ENCODE assay signal across 8 cellular contexts in genomic region chr7:66050990-66051424, GRCh38. TPM values are rescaled to one million over a fixed set of nuclear protein-coding genes. Genes with fewer than 3 reads are reported as not detected.
DNase-seq lines count a peak whose midpoint lies in the region; ATAC-seq and TF ChIP-seq lines count a peak whose summit lies in the region.

No MANE protein-coding gene starts in this region.

- peaks cover 31% of the 10 kb centered on the region for H3K4me1 ChIP-seq in osteoblast (ENCODE audit: insufficient read depth, low read length)
- no peaks in the 10 kb centered on the region for H3K4me1 ChIP-seq in CD8-positive, alpha-beta T cell (ENCODE audit: insufficient read depth, low read length)

- no peak for ATAC-seq in CD8-positive, alpha-beta T cell
- ATAC-seq in HG02571 (IDR thresholded peaks at IDR 0.05; ENCODE audit: unreplicated experiment): no peak

- no peaks in the 10 kb centered on the region for H3K79me2 ChIP-seq in osteoblast (ENCODE audit: insufficient read depth, low read length)

- DNase-seq in Daoy (ENCODE audit: low read depth): peak; percentile 93
- DNase-seq in NCI-H2227 (lab: John Stamatoyannopoulos, UW; ENCODE audit: unreplicated experiment): peak; percentile 20
- DNase-seq in dedifferentiated amniotic fluid mesenchymal stem cell (ENCODE audit: extremely low spot score): peak; percentile 87
- peak; percentile 90 for DNase-seq in osteoblast (ENCODE audit: insufficient read length, low spot score, missing footprints)
- no peak for DNase-seq in SKM-1 (lab: John Stamatoyannopoulos, UW; ENCODE audit: unreplicated experiment)
- no peak for DNase-seq in CD8-positive, alpha-beta T cell
- DNase-seq in middle frontal gyrus (ENCODE audit: extremely low spot score, low spot score): no peak

- H3K4me3 Mint-ChIP-seq in CD8-positive, alpha-beta T cell: no peak overlapping the region

- H3K9me3 Mint-ChIP-seq in CD8-positive, alpha-beta T cell: no peaks in the 10 kb centered on the region

- H4K20me1 ChIP-seq in osteoblast (ENCODE audit: insufficient read depth, low read length): no peaks in the 10 kb centered on the region

- H3K27me3 ChIP-seq in osteoblast (ENCODE audit: insufficient read depth, low read length): no peaks in the 10 kb centered on the region
- no peaks in the 10 kb centered on the region for H3K27me3 ChIP-seq in CD8-positive, alpha-beta T cell (ENCODE audit: insufficient read depth, low read length)

- H3K27ac ChIP-seq in osteoblast (ENCODE audit: low read depth, low read length): peak overlapping the region; percentile 70
- no peak overlapping the region for H3K27ac ChIP-seq in CD8-positive, alpha-beta T cell (ENCODE audit: low read depth, low read length)

- H3K36me3 ChIP-seq in osteoblast (ENCODE audit: insufficient read depth, low read length): no peaks in the 10 kb centered on the region
- H3K36me3 ChIP-seq in CD8-positive, alpha-beta T cell (ENCODE audit: insufficient read depth, low read length): no peaks in the 10 kb centered on the region

- H3K9me3 ChIP-seq in osteoblast (ENCODE audit: low read depth, low read length): no peaks in the 10 kb centered on the region
- no peaks in the 10 kb centered on the region for H3K9me3 ChIP-seq in CD8-positive, alpha-beta T cell (ENCODE audit: low read length)

- H2AFZ ChIP-seq in osteoblast (ENCODE audit: low read length): peak overlapping the region; percentile 49

- intact Hi-C loops in CD8-positive, alpha-beta T cell (cut with DNase I, micrococcal nuclease): no loop called here

- no peak for TF ChIP-seq CTCF in osteoblast (IDR thresholded peaks at IDR 0.05; ENCODE audit: extremely low read depth, low read depth, low read length)
- TF ChIP-seq CTCF in CD8-positive, alpha-beta T cell (IDR thresholded peaks at IDR 0.05): no peak

- H3K36me3 Mint-ChIP-seq in CD8-positive, alpha-beta T cell: no peaks in the 10 kb centered on the region

- POLR2A ChIA-PET in CD8-positive, alpha-beta T cell (lab: Charles Lee): no interaction called here

- H3K4me2 ChIP-seq in osteoblast (ENCODE audit: insufficient read depth, low read length): peak overlapping the region; percentile 36

- CTCF ChIA-PET in CD8-positive, alpha-beta T cell (lab: Charles Lee): no interaction called here

- no peak overlapping the region for H3K27ac Mint-ChIP-seq in CD8-positive, alpha-beta T cell

- peaks cover 3% of the 10 kb centered on the region for H3K4me1 Mint-ChIP-seq in CD8-positive, alpha-beta T cell (ENCODE audit: low read depth)

- no peaks in the 10 kb centered on the region for H3K27me3 Mint-ChIP-seq in CD8-positive, alpha-beta T cell (ENCODE audit: low read depth)

- no peak overlapping the region for H3K4me3 ChIP-seq in osteoblast (ENCODE audit: insufficient read depth, low read length)
- no peak overlapping the region for H3K4me3 ChIP-seq in CD8-positive, alpha-beta T cell (ENCODE audit: low read depth, low read length)

RNA-seq across cellular contexts. Expression of gene ASL, which starts 24.6 kb away (rescaled TPM):
- 73.8 and 83.8 TPM in 2 replicates for total RNA-seq in Daoy (2014; rRNA removed; shearing (Covaris generic))
- 52.2 and 53.6 TPM in 2 replicates for total RNA-seq in osteoblast
- 1 to 10 TPM; 6.8 to 7.5 TPM for total RNA-seq in CD8-positive, alpha-beta T cell

Comparison
In these comparisons a context has a peak if more than half of its experiments do, and no peak if none do; other contexts are left out.
1. DNase-seq: peak in Daoy (single experiment), NCI-H2227 (single experiment), dedifferentiated amniotic fluid mesenchymal stem cell (single experiment) and osteoblast (single experiment); none in SKM-1 (single experiment), CD8-positive, alpha-beta T cell (0 of 7) and middle frontal gyrus (single experiment).